In genomic region chr4:95085118-95085833, GRCh38 we compare ENCODE assay signal across 1 cellular context.
TF ChIP-seq lines count a peak whose summit lies in the region.

No MANE protein-coding gene starts in this region.

TF ChIP-seq in GM23338, 12 proteins besides CTCF, POLR2A, EP300 and RAD21:
- TF ChIP-seq JUNB (IDR thresholded peaks at IDR 0.05; ENCODE audit: unreplicated experiment) (no peak), NANOG (IDR thresholded peaks at IDR 0.05; ENCODE audit: borderline replicate concordance) (no peak), POLR2AphosphoS5 (IDR thresholded peaks at IDR 0.05; ENCODE audit: low read depth) (no peak), ZNF114 (CRISPR knock-in tag; IDR thresholded peaks at IDR 0.05) (no peak), ZNF331 (CRISPR knock-in tag; IDR thresholded peaks at IDR 0.05; ENCODE audit: low read depth) (no peak), STAT1 (IDR thresholded peaks at IDR 0.05; ENCODE audit: unreplicated experiment) (no peak)
- TF ChIP-seq, protein P1, sequence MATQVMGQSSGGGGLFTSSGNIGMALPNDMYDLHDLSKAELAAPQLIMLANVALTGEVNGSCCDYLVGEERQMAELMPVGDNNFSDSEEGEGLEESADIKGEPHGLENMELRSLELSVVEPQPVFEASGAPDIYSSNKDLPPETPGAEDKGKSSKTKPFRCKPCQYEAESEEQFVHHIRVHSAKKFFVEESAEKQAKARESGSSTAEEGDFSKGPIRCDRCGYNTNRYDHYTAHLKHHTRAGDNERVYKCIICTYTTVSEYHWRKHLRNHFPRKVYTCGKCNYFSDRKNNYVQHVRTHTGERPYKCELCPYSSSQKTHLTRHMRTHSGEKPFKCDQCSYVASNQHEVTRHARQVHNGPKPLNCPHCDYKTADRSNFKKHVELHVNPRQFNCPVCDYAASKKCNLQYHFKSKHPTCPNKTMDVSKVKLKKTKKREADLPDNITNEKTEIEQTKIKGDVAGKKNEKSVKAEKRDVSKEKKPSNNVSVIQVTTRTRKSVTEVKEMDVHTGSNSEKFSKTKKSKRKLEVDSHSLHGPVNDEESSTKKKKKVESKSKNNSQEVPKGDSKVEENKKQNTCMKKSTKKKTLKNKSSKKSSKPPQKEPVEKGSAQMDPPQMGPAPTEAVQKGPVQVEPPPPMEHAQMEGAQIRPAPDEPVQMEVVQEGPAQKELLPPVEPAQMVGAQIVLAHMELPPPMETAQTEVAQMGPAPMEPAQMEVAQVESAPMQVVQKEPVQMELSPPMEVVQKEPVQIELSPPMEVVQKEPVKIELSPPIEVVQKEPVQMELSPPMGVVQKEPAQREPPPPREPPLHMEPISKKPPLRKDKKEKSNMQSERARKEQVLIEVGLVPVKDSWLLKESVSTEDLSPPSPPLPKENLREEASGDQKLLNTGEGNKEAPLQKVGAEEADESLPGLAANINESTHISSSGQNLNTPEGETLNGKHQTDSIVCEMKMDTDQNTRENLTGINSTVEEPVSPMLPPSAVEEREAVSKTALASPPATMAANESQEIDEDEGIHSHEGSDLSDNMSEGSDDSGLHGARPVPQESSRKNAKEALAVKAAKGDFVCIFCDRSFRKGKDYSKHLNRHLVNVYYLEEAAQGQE (IDR thresholded peaks at IDR 0.05; ENCODE audit: unreplicated experiment) = no peak
